In genomic region chr9:6714176-6714575, GRCh38 we compare ENCODE assay signal across 1 cellular context.
A peak's percentile ranks its signal among the peaks of the same experiment; 100 is the strongest.
TF ChIP-seq lines count a peak whose summit lies in the region.

No MANE protein-coding gene starts in this region.

TF ChIP-seq in HepG2, 621 proteins besides CTCF, POLR2A, EP300 and RAD21 (continued from another document):
- TF ChIP-seq SCMH1 (CRISPR knock-in tag; IDR thresholded peaks at IDR 0.05; ENCODE audit: borderline replicate concordance): no peak
- peak; percentile 53; the same call in 1 of the 2 replicates for TF ChIP-seq CEBPB (IDR thresholded peaks at IDR 0.05; ENCODE audit: borderline replicate concordance, low read depth, low read length)
- no peak for TF ChIP-seq CC2D1A (CRISPR knock-in tag; IDR thresholded peaks at IDR 0.05)
- TF ChIP-seq DNMT1 (CRISPR knock-in tag; IDR thresholded peaks at IDR 0.05): no peak
- TF ChIP-seq CHD4 (IDR thresholded peaks at IDR 0.05; ENCODE audit: borderline replicate concordance, low read length): no peak
- TF ChIP-seq ZMYM4 (CRISPR knock-in tag; IDR thresholded peaks at IDR 0.05): no peak
- TF ChIP-seq GFI1 (CRISPR knock-in tag; IDR thresholded peaks at IDR 0.05; ENCODE audit: borderline replicate concordance): no peak
- TF ChIP-seq ZNF652 (CRISPR knock-in tag; IDR thresholded peaks at IDR 0.05; ENCODE audit: borderline replicate concordance, low read depth): no peak
- TF ChIP-seq ZNF136 (CRISPR knock-in tag; IDR thresholded peaks at IDR 0.05; ENCODE audit: low read depth): no peak
- TF ChIP-seq ZNF362 (CRISPR knock-in tag; IDR thresholded peaks at IDR 0.05; ENCODE audit: borderline replicate concordance): peak; percentile 15; the same call in 1 of the 2 replicates
